In genomic region chr3:50258979-50259378, GRCh38 we compare ENCODE assay signal across 1 cellular context.
TF ChIP-seq lines count a peak whose summit lies in the region.

No MANE protein-coding gene starts in this region.

TF ChIP-seq in GM23338, 12 proteins besides CTCF, POLR2A, EP300 and RAD21 (continued from another document):
- TF ChIP-seq, protein P1, sequence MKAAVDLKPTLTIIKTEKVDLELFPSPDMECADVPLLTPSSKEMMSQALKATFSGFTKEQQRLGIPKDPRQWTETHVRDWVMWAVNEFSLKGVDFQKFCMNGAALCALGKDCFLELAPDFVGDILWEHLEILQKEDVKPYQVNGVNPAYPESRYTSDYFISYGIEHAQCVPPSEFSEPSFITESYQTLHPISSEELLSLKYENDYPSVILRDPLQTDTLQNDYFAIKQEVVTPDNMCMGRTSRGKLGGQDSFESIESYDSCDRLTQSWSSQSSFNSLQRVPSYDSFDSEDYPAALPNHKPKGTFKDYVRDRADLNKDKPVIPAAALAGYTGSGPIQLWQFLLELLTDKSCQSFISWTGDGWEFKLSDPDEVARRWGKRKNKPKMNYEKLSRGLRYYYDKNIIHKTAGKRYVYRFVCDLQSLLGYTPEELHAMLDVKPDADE (IDR thresholded peaks at IDR 0.05) = no peak
- TF ChIP-seq EZH2phosphoT487 (IDR thresholded peaks at IDR 0.05; ENCODE audit: unreplicated experiment) (no peak), CREB1 (CRISPR knock-in tag; IDR thresholded peaks at IDR 0.05; ENCODE audit: low read depth) (no peak), EZH2 (IDR thresholded peaks at IDR 0.05; ENCODE audit: low read depth, unreplicated experiment) (no peak), NANOG (IDR thresholded peaks at IDR 0.05; ENCODE audit: borderline replicate concordance) (no peak), ZNF331 (CRISPR knock-in tag; IDR thresholded peaks at IDR 0.05; ENCODE audit: low read depth) (no peak), POLR2AphosphoS5 (IDR thresholded peaks at IDR 0.05; ENCODE audit: low read depth) (no peak)
- TF ChIP-seq, protein P2, sequence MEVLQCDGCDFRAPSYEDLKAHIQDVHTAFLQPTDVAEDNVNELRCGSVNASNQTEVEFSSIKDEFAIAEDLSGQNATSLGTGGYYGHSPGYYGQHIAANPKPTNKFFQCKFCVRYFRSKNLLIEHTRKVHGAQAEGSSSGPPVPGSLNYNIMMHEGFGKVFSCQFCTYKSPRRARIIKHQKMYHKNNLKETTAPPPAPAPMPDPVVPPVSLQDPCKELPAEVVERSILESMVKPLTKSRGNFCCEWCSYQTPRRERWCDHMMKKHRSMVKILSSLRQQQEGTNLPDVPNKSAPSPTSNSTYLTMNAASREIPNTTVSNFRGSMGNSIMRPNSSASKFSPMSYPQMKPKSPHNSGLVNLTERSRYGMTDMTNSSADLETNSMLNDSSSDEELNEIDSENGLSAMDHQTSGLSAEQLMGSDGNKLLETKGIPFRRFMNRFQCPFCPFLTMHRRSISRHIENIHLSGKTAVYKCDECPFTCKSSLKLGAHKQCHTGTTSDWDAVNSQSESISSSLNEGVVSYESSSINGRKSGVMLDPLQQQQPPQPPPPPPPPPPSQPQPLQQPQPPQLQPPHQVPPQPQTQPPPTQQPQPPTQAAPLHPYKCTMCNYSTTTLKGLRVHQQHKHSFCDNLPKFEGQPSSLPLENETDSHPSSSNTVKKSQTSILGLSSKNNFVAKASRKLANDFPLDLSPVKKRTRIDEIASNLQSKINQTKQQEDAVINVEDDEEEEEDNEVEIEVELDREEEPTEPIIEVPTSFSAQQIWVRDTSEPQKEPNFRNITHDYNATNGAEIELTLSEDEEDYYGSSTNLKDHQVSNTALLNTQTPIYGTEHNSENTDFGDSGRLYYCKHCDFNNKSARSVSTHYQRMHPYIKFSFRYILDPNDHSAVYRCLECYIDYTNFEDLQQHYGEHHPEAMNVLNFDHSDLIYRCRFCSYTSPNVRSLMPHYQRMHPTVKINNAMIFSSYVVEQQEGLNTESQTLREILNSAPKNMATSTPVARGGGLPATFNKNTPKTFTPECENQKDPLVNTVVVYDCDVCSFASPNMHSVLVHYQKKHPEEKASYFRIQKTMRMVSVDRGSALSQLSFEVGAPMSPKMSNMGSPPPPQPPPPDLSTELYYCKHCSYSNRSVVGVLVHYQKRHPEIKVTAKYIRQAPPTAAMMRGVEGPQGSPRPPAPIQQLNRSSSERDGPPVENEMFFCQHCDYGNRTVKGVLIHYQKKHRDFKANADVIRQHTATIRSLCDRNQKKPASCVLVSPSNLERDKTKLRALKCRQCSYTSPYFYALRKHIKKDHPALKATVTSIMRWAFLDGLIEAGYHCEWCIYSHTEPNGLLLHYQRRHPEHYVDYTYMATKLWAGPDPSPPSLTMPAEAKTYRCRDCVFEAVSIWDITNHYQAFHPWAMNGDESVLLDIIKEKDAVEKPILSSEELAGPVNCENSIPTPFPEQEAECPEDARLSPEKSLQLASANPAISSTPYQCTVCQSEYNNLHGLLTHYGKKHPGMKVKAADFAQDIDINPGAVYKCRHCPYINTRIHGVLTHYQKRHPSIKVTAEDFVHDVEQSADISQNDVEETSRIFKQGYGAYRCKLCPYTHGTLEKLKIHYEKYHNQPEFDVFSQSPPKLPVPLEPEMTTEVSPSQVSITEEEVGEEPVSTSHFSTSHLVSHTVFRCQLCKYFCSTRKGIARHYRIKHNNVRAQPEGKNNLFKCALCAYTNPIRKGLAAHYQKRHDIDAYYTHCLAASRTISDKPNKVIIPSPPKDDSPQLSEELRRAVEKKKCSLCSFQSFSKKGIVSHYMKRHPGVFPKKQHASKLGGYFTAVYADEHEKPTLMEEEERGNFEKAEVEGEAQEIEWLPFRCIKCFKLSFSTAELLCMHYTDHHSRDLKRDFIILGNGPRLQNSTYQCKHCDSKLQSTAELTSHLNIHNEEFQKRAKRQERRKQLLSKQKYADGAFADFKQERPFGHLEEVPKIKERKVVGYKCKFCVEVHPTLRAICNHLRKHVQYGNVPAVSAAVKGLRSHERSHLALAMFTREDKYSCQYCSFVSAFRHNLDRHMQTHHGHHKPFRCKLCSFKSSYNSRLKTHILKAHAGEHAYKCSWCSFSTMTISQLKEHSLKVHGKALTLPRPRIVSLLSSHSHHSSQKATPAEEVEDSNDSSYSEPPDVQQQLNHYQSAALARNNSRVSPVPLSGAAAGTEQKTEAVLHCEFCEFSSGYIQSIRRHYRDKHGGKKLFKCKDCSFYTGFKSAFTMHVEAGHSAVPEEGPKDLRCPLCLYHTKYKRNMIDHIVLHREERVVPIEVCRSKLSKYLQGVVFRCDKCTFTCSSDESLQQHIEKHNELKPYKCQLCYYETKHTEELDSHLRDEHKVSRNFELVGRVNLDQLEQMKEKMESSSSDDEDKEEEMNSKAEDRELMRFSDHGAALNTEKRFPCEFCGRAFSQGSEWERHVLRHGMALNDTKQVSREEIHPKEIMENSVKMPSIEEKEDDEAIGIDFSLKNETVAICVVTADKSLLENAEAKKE (CRISPR knock-in tag; IDR thresholded peaks at IDR 0.05) = no peak
